Comparison of ENCODE assay signal across 8 cellular contexts in genomic region chr9:112174223-112174964, GRCh38. TPM values are rescaled to one million over a fixed set of nuclear protein-coding genes. Genes with fewer than 3 reads are reported as not detected.
DNase-seq lines count a peak whose midpoint lies in the region; ATAC-seq and TF ChIP-seq lines count a peak whose summit lies in the region.

No MANE protein-coding gene starts in this region.

- 4% methylated on average over 42 of the region's 42 CpGs for WGBS in thymus

- peaks cover 4% of the 10 kb centered on the region for H3F3A ChIP-seq in neural progenitor cell (ENCODE audit: low read depth)

- H3K4me3 Mint-ChIP-seq in neural progenitor cell: peak overlapping the region; percentile 89

- no peaks in the 10 kb centered on the region for H3K79me2 ChIP-seq in fibroblast of lung (ENCODE audit: control insufficient read depth, insufficient read depth, low read length)
- H3K79me2 ChIP-seq in neural progenitor cell (ENCODE audit: low read depth): no peaks in the 10 kb centered on the region

- ATAC-seq in GM19324 (IDR thresholded peaks at IDR 0.05; ENCODE audit: low FRiP score, unreplicated experiment) (peak; percentile 93), HG03378 (IDR thresholded peaks at IDR 0.05; ENCODE audit: unreplicated experiment) (peak; percentile 61)

- H2AFZ ChIP-seq in fibroblast of lung (ENCODE audit: low read length) (peak overlapping the region; percentile 86), neural progenitor cell (replicated peaks) (peak overlapping the region; percentile 98)

- TF ChIP-seq CTCF in C4-2B (conservative IDR thresholded peaks at IDR 0.05) (no peak), fibroblast of lung (conservative IDR thresholded peaks at IDR 0.05 in 1 of 2, IDR thresholded peaks at IDR 0.05 in 1 of 2; ENCODE audit: low read depth in 1 of 2, low read length in 2 of 2) (no peak), neural progenitor cell (IDR thresholded peaks at IDR 0.05) (no peak)

- H4K20me1 ChIP-seq in fibroblast of lung (ENCODE audit: control insufficient read depth, extremely low read depth, insufficient read depth, low read length) (no peaks in the 10 kb centered on the region), neural progenitor cell (ENCODE audit: low read depth) (no peaks in the 10 kb centered on the region)

- H3K27ac ChIP-seq in C4-2B (peak overlapping the region; percentile 64), fibroblast of lung (ENCODE audit: insufficient read depth, low read length) (peak overlapping the region; percentile 38), neural progenitor cell (no peak overlapping the region), thymus (ENCODE audit: low read depth) (peak overlapping the region; percentile 62)

- H3K27me3 Mint-ChIP-seq in neural progenitor cell (ENCODE audit: insufficient read depth, low read depth): peaks cover 29% of the 10 kb centered on the region

- H3K36me3 Mint-ChIP-seq in neural progenitor cell: no peaks in the 10 kb centered on the region

- peak overlapping the region; percentile 91 for H3K4me2 ChIP-seq in fibroblast of lung (ENCODE audit: extremely low read depth, insufficient read depth, low read length)
- H3K4me2 ChIP-seq in neural progenitor cell: peak overlapping the region; percentile 92

- H3K4me1 ChIP-seq in NT2/D1 (ENCODE audit: insufficient read depth, insufficient read length) (no peaks in the 10 kb centered on the region), fibroblast of lung (ENCODE audit: control insufficient read depth, extremely low read depth, insufficient read depth, low read length) (peaks cover 5% of the 10 kb centered on the region), neural progenitor cell (peaks cover 5% of the 10 kb centered on the region), thymus (ENCODE audit: control insufficient read depth, insufficient read depth, low read length) (peaks cover 3% of the 10 kb centered on the region)

- DNase-seq in NT2/D1 (ENCODE audit: low read depth, low spot score) (no peak), activated T-cell treated with anti-CD3 and anti-CD28 coated beads for 48 hours (ENCODE audit: low read depth) (peak; percentile 74), fibroblast of lung (ENCODE audit: low read depth in 2 of 2) (peak; percentile 35 to 45), neural progenitor cell (ENCODE audit: low spot score) (peak; percentile 50)

- no peaks in the 10 kb centered on the region for H3K9me3 Mint-ChIP-seq in neural progenitor cell

- peaks cover 17% of the 10 kb centered on the region for H3K4me1 Mint-ChIP-seq in neural progenitor cell

- H3K27ac Mint-ChIP-seq in neural progenitor cell: no peak overlapping the region

- peak overlapping the region; percentile 74 for H3K9ac ChIP-seq in NT2/D1 (ENCODE audit: insufficient read length, low read depth)
- H3K9ac ChIP-seq in fibroblast of lung (ENCODE audit: insufficient read depth, low read length): peak overlapping the region; percentile 67
- no peak overlapping the region for H3K9ac ChIP-seq in neural progenitor cell

- H3K4me3 ChIP-seq in NT2/D1 (ENCODE audit: insufficient read length, low read depth) (peak overlapping the region; percentile 55), fibroblast of lung (replicated peaks in 1 of 4; ENCODE audit: control extremely low read depth in 1 of 4, insufficient read depth in 1 of 4, low read depth in 3 of 4, low read length in 4 of 4) (peak overlapping the region; percentile 47 to 68 (median 56)), neural progenitor cell (peak overlapping the region; percentile 87), thymus (ENCODE audit: low read length) (peak overlapping the region; percentile 81)

- H3K27me3 ChIP-seq in NT2/D1 (ENCODE audit: insufficient read depth, insufficient read length) (peaks cover 37% of the 10 kb centered on the region), fibroblast of lung (ENCODE audit: control insufficient read depth, insufficient read depth, low read length) (no peaks in the 10 kb centered on the region), neural progenitor cell (peaks cover 49% of the 10 kb centered on the region), thymus (ENCODE audit: control insufficient read depth, insufficient read depth) (no peaks in the 10 kb centered on the region)

- H3K36me3 ChIP-seq in NT2/D1 (ENCODE audit: insufficient read depth, insufficient read length, low read length): peaks cover 9% of the 10 kb centered on the region
- H3K36me3 ChIP-seq in fibroblast of lung (ENCODE audit: control insufficient read depth, insufficient read depth, low read length): peaks cover 2% of the 10 kb centered on the region
- no peaks in the 10 kb centered on the region for H3K36me3 ChIP-seq in neural progenitor cell
- H3K36me3 ChIP-seq in thymus (ENCODE audit: control insufficient read depth, insufficient read depth): no peaks in the 10 kb centered on the region

- H3K9me3 ChIP-seq in NT2/D1 (ENCODE audit: insufficient read depth, low read length): no peaks in the 10 kb centered on the region
- H3K9me3 ChIP-seq in fibroblast of lung (ENCODE audit: control insufficient read depth, insufficient read depth, low read depth, low read length): no peaks in the 10 kb centered on the region
- H3K9me3 ChIP-seq in neural progenitor cell (ENCODE audit: low read depth): no peaks in the 10 kb centered on the region
- no peaks in the 10 kb centered on the region for H3K9me3 ChIP-seq in thymus (ENCODE audit: control insufficient read depth)

RNA-seq across cellular contexts. Expression of gene SUSD1, which starts 0.7 kb away (rescaled TPM):
- 14.6 and 28.6 TPM in 2 replicates for total RNA-seq in fibroblast of lung
- polyA plus RNA-seq in fibroblast of lung: 23.1 and 27.4 TPM in 2 replicates
- 15.3 and 18.7 TPM in 2 replicates for polyA plus RNA-seq in fibroblast of lung (2012)
- 12.4 and 20.9 TPM in 2 replicates for polyA minus RNA-seq in fibroblast of lung (ENCODE audit: low replicate concordance)
- 7.9 and 12.0 TPM in 2 replicates for total RNA-seq in neural progenitor cell (ENCODE audit: low replicate concordance)
- 6.4 TPM for polyA plus RNA-seq in thymus
